In genomic region chr10:123718544-123719060, GRCh38 we compare ENCODE assay signal across 36 cellular contexts. TPM values are rescaled to one million over a fixed set of nuclear protein-coding genes. Genes with fewer than 3 reads are reported as not detected.
"Had no signal": no experiment of that assay in that cellular context is flagged by ENCODE, and none has a peak within 500 bp of the region (broad histone marks: within the 10 kb centered on the region; RNA-seq: fewer than 3 reads in every experiment).

No MANE protein-coding gene starts in this region.

- DNase-seq: activated B cell treated with CpG ODN at 0.5 μM for 24 hours; activated CD4-positive, alpha-beta memory T cell treated with anti-CD3 and anti-CD28 coated beads for 36 hours; activated CD4-positive, alpha-beta T cell treated with anti-CD3 and anti-CD28 coated beads for 4 hours; activated CD4-positive, alpha-beta T cell treated with anti-CD3 and anti-CD28 coated beads, Interleukin-2, amount 10 ng/mL, durations not matched to agents 24 days and 14 days; activated CD4-positive, alpha-beta T cell treated with anti-CD3 and anti-CD28 coated beads, Interleukin-2, amount 50 U/mL, for 1 hour; activated CD4-positive, alpha-beta T cell treated with anti-CD3 and anti-CD28 coated beads, Interleukin-2, amount 50 U/mL, for 4 hours; activated CD4-positive, CD25-positive, alpha-beta regulatory T cell treated with anti-CD3 and anti-CD28 coated beads, Interleukin-2, amount 50 U/mL, for 72 hours; activated CD8-positive, alpha-beta memory T cell treated with anti-CD3 and anti-CD28 coated beads, Interleukin-2, amount 50 U/mL, for 4 hours; activated CD8-positive, alpha-beta T cell treated with anti-CD3 and anti-CD28 coated beads for 36 hours; activated effector memory CD4-positive, alpha-beta T cell treated with anti-CD3 and anti-CD28 coated beads, Interleukin-2, amount 50 U/mL, for 16 hours; activated gamma-delta T cell treated with Interleukin-2 at 50 U/mL for 16 hours; activated naive CD4-positive, alpha-beta T cell; activated naive CD4-positive, alpha-beta T cell treated with anti-CD3 and anti-CD28 coated beads, Interleukin-2, amount 50 U/mL, for 16 hours; activated naive CD8-positive, alpha-beta T cell treated with anti-CD3 and anti-CD28 coated beads for 36 hours; activated T-cell treated with anti-CD3 and anti-CD28 coated beads for 4 hours; activated T-cell treated with anti-CD3 and anti-CD28 coated beads, Interleukin-2, amount 50 U/mL, for 1 hour; activated T-cell treated with anti-CD3 and anti-CD28 coated beads, Interleukin-2, amount 50 U/mL, for 4 hours; activated T-cell treated with anti-CD3 and anti-CD28 coated beads, Interleukin-2, amount 50 U/mL, for 72 hours; adrenal gland; amniotic stem cell; aorta; body of pancreas; brain microvascular endothelial cell; central memory CD4-positive, alpha-beta T cell; T-helper 1 cell; T-helper 2 cell; T-helper 9 cell had no signal

- H3K27me3 ChIP-seq: adrenal gland, body of pancreas, brain microvascular endothelial cell, breast epithelium had no signal

- H3K4me3 ChIP-seq: adrenal gland, body of pancreas, breast epithelium had no signal

- ATAC-seq: activated CD8-positive, alpha-beta T cell treated with anti-CD3 and anti-CD28 coated beads for 36 hours; activated naive CD4-positive, alpha-beta T cell treated with anti-CD3 and anti-CD28 coated beads, Interleukin-2, amount 50 U/mL, for 72 hours; activated T-cell treated with anti-CD3 and anti-CD28 coated beads, Interleukin-2, amount 50 U/mL, for 4 hours; activated T-cell treated with anti-CD3 and anti-CD28 coated beads, Interleukin-2, amount 50 U/mL, for 72 hours; activated T-helper 17 cell treated with anti-CD3 and anti-CD28 coated beads, Interleukin-2, amount 50 U/mL, for 72 hours; body of pancreas had no signal

- H3K9me3 ChIP-seq: body of pancreas had no signal

- H3K27ac ChIP-seq: adrenal gland, body of pancreas, brain microvascular endothelial cell, breast epithelium, VCaP had no signal

- H3K36me3 ChIP-seq: adrenal gland, brain microvascular endothelial cell, breast epithelium had no signal

- H3K4me1 ChIP-seq: adrenal gland, body of pancreas, breast epithelium had no signal

- FAIRE-seq: astrocyte, TTC549 had no signal

RNA-seq across cellular contexts. Expression of gene GPR26, which starts 52.4 kb away (rescaled TPM):
- total RNA-seq: activated B cell treated with CpG ODN at 0.5 μM for 24 hours; activated CD4-positive, alpha-beta memory T cell treated with anti-CD3 and anti-CD28 coated beads for 36 hours; activated CD4-positive, alpha-beta T cell treated with anti-CD3 and anti-CD28 coated beads, Interleukin-2, amount 10 ng/mL, durations not matched to agents 24 days and 14 days; activated CD8-positive, alpha-beta memory T cell treated with anti-CD3 and anti-CD28 coated beads for 36 hours; activated CD8-positive, alpha-beta T cell treated with anti-CD3 and anti-CD28 coated beads for 36 hours; activated naive CD4-positive, alpha-beta T cell treated with anti-CD3 and anti-CD28 coated beads, Interleukin-2, amount 50 U/mL, for 72 hours; activated naive CD8-positive, alpha-beta T cell treated with anti-CD3 and anti-CD28 coated beads for 36 hours; activated T-cell treated with anti-CD3 and anti-CD28 coated beads, Interleukin-2, amount 50 U/mL, for 4 hours; activated T-cell treated with anti-CD3 and anti-CD28 coated beads, Interleukin-2, amount 50 U/mL, for 72 hours; activated T-helper 1 cell treated with anti-CD3 and anti-CD28 coated beads, Interleukin-12 subunit alpha, Interleukin-12 subunit beta, Interleukin-2, Interleukin-4 antibody, amounts not matched to agents 30 ng/mL and 10 ng/mL and 1 ng/mL, durations not matched to agents 14 hours and 24 hours and 36 hours; activated T-helper 17 cell treated with anti-CD3 and anti-CD28 coated beads, Interleukin-2, amount 50 U/mL, for 72 hours; adrenal gland; aorta; body of pancreas; breast epithelium; cardiac septum had no signal
- polyA plus RNA-seq: adrenal gland, aorta had no signal
